In genomic region chr5:36644727-36645126, GRCh38 we compare ENCODE assay signal across 12 cellular contexts. TPM values are rescaled to one million over a fixed set of nuclear protein-coding genes. Genes with fewer than 3 reads are reported as not detected.
"Had no signal": no experiment of that assay in that cellular context is flagged by ENCODE, and none has a peak within 500 bp of the region (broad histone marks: within the 10 kb centered on the region; RNA-seq: fewer than 3 reads in every experiment).

No MANE protein-coding gene starts in this region.

- H3K9me3 ChIP-seq: thyroid gland, vagina had no signal

- H3K27ac ChIP-seq: thyroid gland, vagina had no signal

- H3K27me3 ChIP-seq: thyroid gland, vagina had no signal

- H3K4me1 ChIP-seq: thyroid gland, vagina had no signal

- DNase-seq: activated CD4-positive, alpha-beta memory T cell treated with anti-CD3 and anti-CD28 coated beads, Interleukin-2, amount 10 ng/mL, durations not matched to agents 7 days and 5 days; activated naive CD4-positive, alpha-beta T cell treated with Interleukin-2 at 50 U/mL for 16 hours; dermis blood vessel endothelial cell; head of caudate nucleus; kidney; midbrain; naive B cell; small intestine; thyroid gland had no signal

- H3K36me3 ChIP-seq: thyroid gland, vagina had no signal

- H3K4me3 ChIP-seq: thyroid gland, vagina had no signal

RNA-seq across cellular contexts. Expression of gene SLC1A3, which starts 38.3 kb away (rescaled TPM):
- total RNA-seq: activated CD4-positive, alpha-beta memory T cell treated with anti-CD3 and anti-CD28 coated beads, Interleukin-2, amount 10 ng/mL, durations not matched to agents 7 days and 5 days; activated T-helper 1 cell treated with anti-CD3 and anti-CD28 coated beads, Interleukin-12 subunit alpha, Interleukin-12 subunit beta, Interleukin-2, Interleukin-4 antibody, amounts not matched to agents 30 ng/mL and 10 ng/mL and 1 ng/mL, durations not matched to agents 14 hours and 24 hours and 36 hours; T-helper 2 cell treated with Interferon-gamma antibody and Interleukin-4, amounts not matched to agents 100 ng/mL and 5 ng/mL, for 36 hours had no signal
